16 cellular contexts compared by ENCODE assay signal in the genomic region with DNA sequence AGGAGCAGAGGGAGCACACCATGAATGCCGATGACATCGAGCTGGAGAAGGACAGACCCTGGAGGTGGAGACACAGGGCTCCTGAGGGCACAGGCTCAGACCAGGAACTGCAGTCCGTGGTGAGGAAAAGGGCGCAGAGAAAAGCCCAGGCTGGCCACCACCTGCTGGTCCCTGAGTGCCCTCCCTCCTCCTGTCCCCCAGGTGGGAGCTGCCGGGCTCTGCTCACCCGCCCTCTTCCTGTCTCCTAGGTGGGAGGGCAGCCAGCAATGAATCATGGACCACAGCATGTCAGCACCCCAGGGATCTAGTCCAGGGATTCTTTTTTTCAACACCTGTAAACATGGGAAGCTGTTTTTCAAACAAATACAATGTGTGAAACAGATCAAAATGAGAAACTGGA.
DNase-seq lines count a peak whose midpoint lies in the region; ATAC-seq and TF ChIP-seq lines count a peak whose summit lies in the region.
"Had no signal": no experiment of that assay in that cellular context is flagged by ENCODE, and none has a peak within 500 bp of the region (broad histone marks: within the 10 kb centered on the region; RNA-seq: fewer than 3 reads in every experiment).

No MANE protein-coding gene starts in this region.

- ATAC-seq in GM18870 (IDR thresholded peaks at IDR 0.05; ENCODE audit: unreplicated experiment), result no peak
- ATAC-seq: A549; CD8-positive, alpha-beta T cell; GM12878 had no signal

- H3K27ac ChIP-seq in HEK293 (ENCODE audit: extremely low read depth, low read depth, low read length), result no peak overlapping the region
- H3K27ac ChIP-seq in SJSA1, result no peak overlapping the region
- H3K27ac ChIP-seq: A549; BLaER1 treated with 17β-estradiol and CSF1 and Interleukin-3, amounts not matched to agents 10 nM and 100 nM had no signal

- DNase-seq in NCI-H226 (peak; percentile 29), SJSA1 (ENCODE audit: low read depth in 1 of 2, low spot score in 2 of 2) (peak; percentile 54 to 67), NCI-H2171 treated with DMSO at 0.1 percent for 48 hours (lab: John Stamatoyannopoulos, UW) (no peak), AG08395 (ENCODE audit: low spot score) (no peak), T-helper 1 cell (no peak)
- DNase-seq: CD8-positive, alpha-beta T cell; DMS 273 treated with DMSO at 0.1 percent for 48 hours; DMS53; DND-41; EL; H9 had no signal

- no peak for TF ChIP-seq CTCF in HEK293 (tag by site-specific recombination; IDR thresholded peaks at IDR 0.05)

- no peaks in the 10 kb centered on the region for H3K27me3 ChIP-seq in SJSA1 (replicated peaks)
- H3K27me3 ChIP-seq: BLaER1 treated with 17β-estradiol and CSF1 and Interleukin-3, amounts not matched to agents 10 nM and 100 nM had no signal

- H3K4me1 ChIP-seq in HEK293 (ENCODE audit: control insufficient read depth, insufficient read depth, low read length) (no peaks in the 10 kb centered on the region), SJSA1 (replicated peaks) (peaks cover 12% of the 10 kb centered on the region)
- H3K4me1 ChIP-seq: A549; BLaER1 treated with 17β-estradiol and CSF1 and Interleukin-3, amounts not matched to agents 10 nM and 100 nM had no signal

- H3K9me3 ChIP-seq in HEK293 (ENCODE audit: control insufficient read depth, insufficient read depth, low read depth, low read length) (no peaks in the 10 kb centered on the region), SJSA1 (replicated peaks) (peaks cover 16% of the 10 kb centered on the region)

- POLR2A ChIA-PET in HEK293 (lab: Yijun Ruan, JAX), result no interaction called here

- H3K36me3 ChIP-seq in HEK293 (ENCODE audit: control insufficient read depth in 2 of 2, insufficient read depth in 1 of 2, low read length in 2 of 2) (no peaks in the 10 kb centered on the region), SJSA1 (no peaks in the 10 kb centered on the region)
- H3K36me3 ChIP-seq: BLaER1 treated with 17β-estradiol and CSF1 and Interleukin-3, amounts not matched to agents 10 nM and 100 nM had no signal

- CTCF ChIA-PET in HEK293 (lab: Yijun Ruan, JAX), result no interaction called here

- H3K4me3 ChIP-seq in HEK293 (ENCODE audit: low read depth, low read length) (no peak overlapping the region), SJSA1 (no peak overlapping the region)
- H3K4me3 ChIP-seq: A549; BLaER1 treated with 17β-estradiol and CSF1 and Interleukin-3, amounts not matched to agents 10 nM and 100 nM; GM12878 had no signal

TF ChIP-seq in HEK293, 187 proteins besides CTCF, POLR2A, EP300 and RAD21:
- TF ChIP-seq ZIC2 (tag by site-specific recombination; IDR thresholded peaks at IDR 0.05), result peak; percentile 65
- no peak for TF ChIP-seq ZNF785 (tag by site-specific recombination; IDR thresholded peaks at IDR 0.05)
- TF ChIP-seq ZNF112 (tag by site-specific recombination; IDR thresholded peaks at IDR 0.05), result no peak

Comparison
In these comparisons a context has a peak if more than half of its experiments do, and no peak if none do; other contexts are left out.
1. DNase-seq: peak in NCI-H226 (single experiment) and SJSA1 (2 of 2); none in NCI-H2171 treated with DMSO at 0.1 percent for 48 hours (single experiment), AG08395 (single experiment) and T-helper 1 cell (0 of 5).